Comparison of ENCODE assay signal across 29 cellular contexts in the genomic region with DNA sequence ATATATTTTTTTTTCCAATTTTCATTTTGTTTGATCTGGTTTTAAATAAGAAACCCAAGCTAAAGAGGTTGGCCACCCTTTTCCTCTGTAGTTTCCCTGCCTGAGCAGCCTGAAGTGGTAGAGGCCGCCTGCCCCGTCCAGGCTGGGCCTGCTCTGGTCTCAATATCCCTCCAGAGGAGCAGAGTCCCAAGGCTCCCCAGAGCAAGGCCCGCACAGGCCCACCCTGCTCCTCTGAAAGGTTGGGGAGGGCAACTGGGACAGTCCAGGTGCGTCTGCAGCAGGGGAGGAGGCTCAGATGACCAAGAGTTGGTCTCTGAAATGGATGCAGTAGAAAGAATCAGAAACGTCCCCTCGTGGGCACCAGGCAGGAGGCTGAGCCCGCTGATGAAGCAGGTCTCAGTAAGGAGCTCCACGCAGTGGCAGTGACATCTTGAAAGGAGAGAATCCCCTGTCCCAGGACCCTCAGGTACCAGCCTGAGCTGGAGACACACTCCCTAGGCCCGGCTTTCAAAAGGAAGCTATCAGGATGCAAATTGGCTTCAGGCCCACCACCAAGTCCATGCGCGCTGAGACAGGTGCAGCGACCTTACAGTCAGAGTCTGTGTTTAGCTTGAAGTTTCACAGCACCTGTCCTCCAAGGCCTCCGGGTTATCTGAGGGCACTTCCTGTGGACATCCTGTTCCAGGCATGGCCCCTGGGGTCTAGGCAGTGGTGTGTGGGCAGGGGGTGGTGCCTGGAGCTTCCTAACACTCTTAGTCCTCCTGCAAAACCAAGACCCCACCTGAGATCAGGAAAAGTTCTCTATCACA. TPM values are rescaled to one million over a fixed set of nuclear protein-coding genes. Genes with fewer than 3 reads are reported as not detected.
DNase-seq lines count a peak whose midpoint lies in the region; ATAC-seq, FAIRE-seq and TF ChIP-seq lines count a peak whose summit lies in the region.
"Had no signal": no experiment of that assay in that cellular context is flagged by ENCODE, and none has a peak within 500 bp of the region (broad histone marks: within the 10 kb centered on the region; RNA-seq: fewer than 3 reads in every experiment).

No MANE protein-coding gene starts in this region.

- no peak for ATAC-seq in naive thymus-derived CD8-positive, alpha-beta T cell
- ATAC-seq: Right ventricle myocardium inferior had no signal

- H3K4me1 ChIP-seq in endodermal cell (ENCODE audit: control insufficient read depth, insufficient read depth, low read length), result no peaks in the 10 kb centered on the region
- no peaks in the 10 kb centered on the region for H3K4me1 ChIP-seq in SK-N-SH (ENCODE audit: control insufficient read depth in 1 of 2, insufficient read depth in 2 of 2, low read depth in 1 of 2, low read length in 1 of 2)

- H3K4me3 ChIP-seq in endodermal cell (ENCODE audit: low read length) (no peak overlapping the region), SK-N-SH (ENCODE audit: low read depth in 2 of 2, low read length in 1 of 2) (no peak overlapping the region)
- H3K4me3 ChIP-seq: GM23248, Peyer's patch had no signal

- no peak overlapping the region for H3K4me3 Mint-ChIP-seq in activated naive CD4-positive, alpha-beta T cell treated with anti-CD3 and anti-CD28 coated beads, Interleukin-2, amount 10 ng/mL, durations not matched to agents 7 days and 5 days
- no peak overlapping the region for H3K4me3 Mint-ChIP-seq in endodermal cell
- H3K4me3 Mint-ChIP-seq in naive thymus-derived CD8-positive, alpha-beta T cell, result no peak overlapping the region
- H3K4me3 Mint-ChIP-seq: CD14-positive monocyte; T-helper 1 cell treated with Interleukin-12 subunit alpha and Interleukin-12 subunit beta and Interleukin-4 antibody, amounts not matched to agents 30 μg/mL and 1 μg/mL, for 36 hours had no signal

- no peak for TF ChIP-seq EP300 in SK-N-SH (IDR thresholded peaks at IDR 0.05; ENCODE audit: borderline replicate concordance in 1 of 2, low read depth in 1 of 2, low read length in 1 of 2)

- peak overlapping the region; percentile 60 for H3K27ac Mint-ChIP-seq in activated naive CD4-positive, alpha-beta T cell treated with anti-CD3 and anti-CD28 coated beads, Interleukin-2, amount 10 ng/mL, durations not matched to agents 7 days and 5 days
- no peak overlapping the region for H3K27ac Mint-ChIP-seq in endodermal cell
- no peak overlapping the region for H3K27ac Mint-ChIP-seq in naive thymus-derived CD8-positive, alpha-beta T cell
- H3K27ac Mint-ChIP-seq: T-helper 1 cell treated with Interleukin-12 subunit alpha and Interleukin-12 subunit beta and Interleukin-4 antibody, amounts not matched to agents 30 μg/mL and 1 μg/mL, for 36 hours had no signal

- peaks cover 2% of the 10 kb centered on the region for H3K36me3 Mint-ChIP-seq in activated naive CD4-positive, alpha-beta T cell treated with anti-CD3 and anti-CD28 coated beads, Interleukin-2, amount 10 ng/mL, durations not matched to agents 7 days and 5 days
- no peaks in the 10 kb centered on the region for H3K36me3 Mint-ChIP-seq in endodermal cell (ENCODE audit: low read depth)
- no peaks in the 10 kb centered on the region for H3K36me3 Mint-ChIP-seq in naive thymus-derived CD8-positive, alpha-beta T cell

- no peak for FAIRE-seq in GM12891 (lab: Jason Lieb, UNC)
- FAIRE-seq: D721Med had no signal

- H3K27me3 ChIP-seq in endodermal cell (ENCODE audit: control insufficient read depth, insufficient read depth, low read length, poor library complexity, severe bottlenecking) (peaks cover 71% of the 10 kb centered on the region), SK-N-SH (ENCODE audit: insufficient read depth) (peaks cover 88% of the 10 kb centered on the region)

- no peaks in the 10 kb centered on the region for H4K20me1 ChIP-seq in SK-N-SH (ENCODE audit: insufficient read depth)

- no peak for TF ChIP-seq CTCF in endodermal cell (conservative IDR thresholded peaks at IDR 0.05)
- no peak for TF ChIP-seq CTCF in SK-N-SH (IDR thresholded peaks at IDR 0.05)

- H3F3A ChIP-seq in SK-N-SH (replicated peaks; ENCODE audit: insufficient read depth), result no peaks in the 10 kb centered on the region

- H3K9me2 ChIP-seq in SK-N-SH, result no peaks in the 10 kb centered on the region

- no peak for DNase-seq in activated naive CD4-positive, alpha-beta T cell treated with anti-CD3 and anti-CD28 coated beads, Interleukin-2, amount 10 ng/mL, durations not matched to agents 7 days and 5 days
- DNase-seq in activated naive CD4-positive, alpha-beta T cell treated with Interleukin-2 at 50 U/mL for 16 hours, result no peak
- DNase-seq in NCI-H2196 (lab: John Stamatoyannopoulos, UW; ENCODE audit: unreplicated experiment) (peak; percentile 47), endodermal cell (peak; percentile 40), GM12891 (ENCODE audit: insufficient read length, low spot score) (no peak), SK-N-SH (no peak)
- no peak for DNase-seq in naive thymus-derived CD8-positive, alpha-beta T cell
- DNase-seq: DMS53, GDM1, GM23248, HCEC 1CT, MV-4-11, NCI-H1417, NCI-H1694 treated with DMSO at 0.1 percent for 48 hours, NCI-H2081 treated with DMSO at 0.1 percent for 48 hours, NCI-H2227 treated with DMSO at 0.1 percent for 48 hours, NCI-H510A, NCI-H774, Peyer's patch had no signal

- 88 to 89% methylated on average over 11 to 13 of the region's 13 CpGs for WGBS in endodermal cell (ENCODE audit: insufficient coverage in 1 of 2, insufficient read length in 1 of 2), 2 experiments
- WGBS in SK-N-SH (ENCODE audit: low lambda C conversion rate), result 32% methylated on average over 9 of the region's 13 CpGs

- H3K36me3 ChIP-seq in endodermal cell (ENCODE audit: control insufficient read depth, insufficient read depth, low read length), result no peaks in the 10 kb centered on the region
- H3K36me3 ChIP-seq in SK-N-SH (replicated peaks in 1 of 2; ENCODE audit: control insufficient read depth in 1 of 2, insufficient read depth in 2 of 2, low read length in 1 of 2), result no peaks in the 10 kb centered on the region
- H3K36me3 ChIP-seq: Peyer's patch had no signal

- H3K27ac ChIP-seq in endodermal cell (ENCODE audit: low read depth, low read length) (no peak overlapping the region), SK-N-SH (ENCODE audit: low read depth in 2 of 2, low read length in 1 of 2) (no peak overlapping the region)
- H3K27ac ChIP-seq: GM23248, KMS-11, Peyer's patch had no signal

- POLR2A ChIA-PET in naive thymus-derived CD8-positive, alpha-beta T cell (lab: Charles Lee), result interaction anchor here (0.6 kb wide), 1 partner anchor 64 kb away, joined by 3 read pairs; no protein-coding TSS in a partner anchor
- POLR2A ChIA-PET in SK-N-SH (lab: Yijun Ruan, JAX), result no interaction called here

- H3K79me2 ChIP-seq in SK-N-SH (ENCODE audit: insufficient read depth), result no peaks in the 10 kb centered on the region

- H3K9me3 Mint-ChIP-seq in activated naive CD4-positive, alpha-beta T cell treated with anti-CD3 and anti-CD28 coated beads, Interleukin-2, amount 10 ng/mL, durations not matched to agents 7 days and 5 days, result peaks cover 2% of the 10 kb centered on the region
- no peaks in the 10 kb centered on the region for H3K9me3 Mint-ChIP-seq in endodermal cell
- H3K9me3 Mint-ChIP-seq in naive thymus-derived CD8-positive, alpha-beta T cell, result peaks cover 0 to 3% (median 0%) of the 10 kb centered on the region in 9 donors
- H3K9me3 Mint-ChIP-seq: T-helper 1 cell treated with Interleukin-12 subunit alpha and Interleukin-12 subunit beta and Interleukin-4 antibody, amounts not matched to agents 30 μg/mL and 1 μg/mL, for 36 hours had no signal

- no peak for TF ChIP-seq POLR2A in GM12891 (IDR thresholded peaks at IDR 0.05; ENCODE audit: low read depth, low read length)

- H3K9me3 ChIP-seq in endodermal cell (ENCODE audit: control insufficient read depth, low read length) (no peaks in the 10 kb centered on the region), SK-N-SH (no peaks in the 10 kb centered on the region)
- H3K9me3 ChIP-seq: Peyer's patch had no signal

- TF ChIP-seq RAD21 in SK-N-SH (IDR thresholded peaks at IDR 0.05; ENCODE audit: low read length), result no peak

- H3K27me3 Mint-ChIP-seq in activated naive CD4-positive, alpha-beta T cell treated with anti-CD3 and anti-CD28 coated beads, Interleukin-2, amount 10 ng/mL, durations not matched to agents 7 days and 5 days, result peaks cover 65% of the 10 kb centered on the region
- H3K27me3 Mint-ChIP-seq in endodermal cell (ENCODE audit: insufficient read depth), result peaks cover 81% of the 10 kb centered on the region
- H3K27me3 Mint-ChIP-seq in naive thymus-derived CD8-positive, alpha-beta T cell, result peaks cover 8 to 48% (median 22%) of the 10 kb centered on the region in 5 donors

- no peak overlapping the region for H3K4me2 ChIP-seq in SK-N-SH
- H3K4me2 ChIP-seq: KMS-11 had no signal

- H3K9ac ChIP-seq in endodermal cell (ENCODE audit: extremely low read depth, low read length, poor library complexity, severe bottlenecking) (no peak overlapping the region), SK-N-SH (no peak overlapping the region)
- H3K9ac ChIP-seq: GM23248, KMS-11 had no signal

- CTCF ChIA-PET in activated naive CD4-positive, alpha-beta T cell treated with anti-CD3 and anti-CD28 coated beads, Interleukin-2, amount 10 ng/mL, durations not matched to agents 7 days and 5 days (lab: Charles Lee), result no interaction called here
- CTCF ChIA-PET in SK-N-SH (lab: Yijun Ruan, JAX), result no interaction called here

- H2AFZ ChIP-seq in SK-N-SH (ENCODE audit: low read depth), result no peak overlapping the region
- H2AFZ ChIP-seq: GM23248 had no signal

- H3K4me1 Mint-ChIP-seq in activated naive CD4-positive, alpha-beta T cell treated with anti-CD3 and anti-CD28 coated beads, Interleukin-2, amount 10 ng/mL, durations not matched to agents 7 days and 5 days, result peaks cover 16% of the 10 kb centered on the region
- H3K4me1 Mint-ChIP-seq in endodermal cell, result peaks cover 9% of the 10 kb centered on the region
- H3K4me1 Mint-ChIP-seq in naive thymus-derived CD8-positive, alpha-beta T cell, result peaks cover 5 to 22% (median 17%) of the 10 kb centered on the region in 4 donors

TF ChIP-seq in SK-N-SH, 30 proteins besides CTCF, POLR2A, EP300 and RAD21 (continues in another document):
- no peak for TF ChIP-seq CHD2 (IDR thresholded peaks at IDR 0.05; ENCODE audit: low read length, partially characterized antibody)

RNA-seq across cellular contexts. Expression of a gene that starts 37.7 kb away (rescaled TPM):
- not detected for total RNA-seq in endodermal cell
- polyA plus RNA-seq in endodermal cell (2013, experiment 1 of 2), result 16.1 TPM
- polyA plus RNA-seq in endodermal cell (2013, experiment 2 of 2), result 19.3 TPM
- total RNA-seq in naive thymus-derived CD8-positive, alpha-beta T cell, result not detected
- polyA plus RNA-seq in naive thymus-derived CD8-positive, alpha-beta T cell, result not detected
- polyA plus RNA-seq in GM12891 (2012; ENCODE audit: low read depth, missing spikeins), result not detected
- 0.02 TPM in 1 of 2 replicates, not detected in the other for polyA plus RNA-seq in SK-N-SH (2012; rRNA removed)
- polyA plus RNA-seq in SK-N-SH (2012; cell fraction: cytosol; rRNA removed), result 0.01 TPM in 1 of 2 replicates, not detected in the other
- polyA plus RNA-seq in SK-N-SH (2012; cell fraction: nucleus; rRNA removed), result 0.01 TPM in 1 of 2 replicates, not detected in the other
- total RNA-seq: A172, GM23248, HT1080, OCI-LY7, Peyer's patch had no signal
- polyA plus RNA-seq: AG04450, CD14-positive monocyte, GM23248 had no signal

RNA-seq across cellular contexts. Expression of a gene that starts 50.7 kb away (rescaled TPM):
- total RNA-seq in endodermal cell, result under 1 TPM in 1 of 2 donors, not detected in 1; 0.33 TPM
- polyA plus RNA-seq in endodermal cell (2013, experiment 1 of 2), result 18.5 TPM
- polyA plus RNA-seq in endodermal cell (2013, experiment 2 of 2), result 22.2 TPM
- not detected for total RNA-seq in naive thymus-derived CD8-positive, alpha-beta T cell
- polyA plus RNA-seq in naive thymus-derived CD8-positive, alpha-beta T cell, result not detected
- not detected for polyA plus RNA-seq in GM12891 (2012; ENCODE audit: low read depth, missing spikeins)
- polyA plus RNA-seq in SK-N-SH (2012; rRNA removed), result not detected in 2 replicates
- not detected in 2 replicates for polyA plus RNA-seq in SK-N-SH (2012; cell fraction: cytosol; rRNA removed)
- not detected in 2 replicates for polyA plus RNA-seq in SK-N-SH (2012; cell fraction: nucleus; rRNA removed)
- total RNA-seq: A172, GM23248, HT1080, OCI-LY7, Right ventricle myocardium inferior, SK-MEL-5 had no signal
- polyA plus RNA-seq: AG04450, CD14-positive monocyte, GM23248 had no signal

Comparison
In these comparisons a context has a peak if more than half of its experiments do, and no peak if none do; other contexts are left out.
1. DNase-seq: peak in NCI-H2196 (single experiment) and endodermal cell (single experiment); none in activated naive CD4-positive, alpha-beta T cell treated with anti-CD3 and anti-CD28 coated beads, Interleukin-2, amount 10 ng/mL, durations not matched to agents 7 days and 5 days (single experiment), activated naive CD4-positive, alpha-beta T cell treated with Interleukin-2 at 50 U/mL for 16 hours (single experiment), naive thymus-derived CD8-positive, alpha-beta T cell (0 of 10), GM12891 (single experiment) and SK-N-SH (single experiment).